26 cellular contexts compared by ENCODE assay signal in the genomic region with DNA sequence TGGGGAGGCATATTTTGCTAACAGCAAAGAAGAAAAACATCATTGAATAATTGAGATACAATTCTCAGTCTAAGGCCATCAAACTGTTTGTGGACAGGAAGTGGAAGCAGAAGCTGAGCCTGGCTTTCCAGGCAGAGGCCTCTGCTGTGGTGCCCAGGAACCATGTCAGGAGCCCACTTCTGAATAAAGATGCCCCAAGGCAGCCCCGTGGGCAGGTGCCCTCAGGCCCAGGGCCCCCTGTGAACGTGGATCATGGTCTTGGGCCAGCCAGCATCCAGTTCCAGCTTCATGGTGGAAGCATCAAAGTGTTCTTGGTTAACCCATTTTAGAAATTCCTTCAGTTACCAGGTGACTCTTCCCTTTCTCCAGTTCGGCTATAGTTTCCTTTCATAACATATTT.
"Had no signal": no experiment of that assay in that cellular context is flagged by ENCODE, and none has a peak within 500 bp of the region (broad histone marks: within the 10 kb centered on the region; RNA-seq: fewer than 3 reads in every experiment).

No MANE protein-coding gene starts in this region.

- H3K4me1 ChIP-seq: lower lobe of right lung, neural progenitor cell, right atrium auricular region, right lobe of liver, tibial nerve, uterus had no signal

- DNase-seq: kidney glomerular epithelial cell; left cardiac atrium; lower lobe of right lung; mammary epithelial cell; mesenchymal stem cell; naive B cell; natural killer cell; nephron progenitor cell; occipital lobe; ovary; right lobe of liver; stimulated activated CD4-positive, alpha-beta T cell treated with anti-CD3 and anti-CD28 coated beads, Interleukin-1b, Interleukin-23, amount 100 ng/mL, for 48 hours; stimulated activated CD4-positive, alpha-beta T cell treated with anti-CD3 and anti-CD28 coated beads, Interleukin-2, amount 100 ng/mL, for 48 hours; stimulated activated CD4-positive, alpha-beta T cell treated with anti-CD3 and anti-CD28 coated beads, Interleukin-4, amount 100 ng/mL, for 4 hours; stimulated activated CD8-positive, alpha-beta memory T cell treated with anti-CD3 and anti-CD28 coated beads, Interleukin-4, amount 100 ng/mL, for 48 hours; stimulated activated naive CD4-positive, alpha-beta T cell treated with Interleukin-2 at 50 U/mL for 16 hours; stimulated activated naive CD8-positive, alpha-beta T cell treated with anti-CD3 and anti-CD28 coated beads, Interleukin-15, amount 100 ng/mL, for 72 hours; substantia nigra; uterus had no signal

- H3K4me3 ChIP-seq: lower lobe of right lung, neural progenitor cell, ovary, right atrium auricular region, right lobe of liver, smooth muscle cell, tibial nerve, uterus had no signal

- H3K27ac ChIP-seq: lower lobe of right lung, neural progenitor cell, neutrophil, ovary, right atrium auricular region, right lobe of liver, tibial nerve, uterus had no signal

- H3K27me3 ChIP-seq: neural progenitor cell, neutrophil, ovary, right atrium auricular region, right lobe of liver, tibial nerve, uterus had no signal

- H3K9me3 ChIP-seq: lower lobe of right lung, neutrophil, ovary, right atrium auricular region, right lobe of liver, uterus had no signal

- ATAC-seq: left cardiac atrium; left lobe of liver; lower lobe of right lung; natural killer cell; right lobe of liver; stimulated activated memory B cell treated with anti-CD40 and anti-IgM and Interleukin-4, amounts not matched to agents 10 μg/mL and 1 μg/mL and 100 μg/mL, for 72 hours; stimulated activated naive CD8-positive, alpha-beta T cell treated with anti-CD3 and anti-CD28 coated beads, Interleukin-15, amount 100 ng/mL, for 72 hours had no signal

- H3K36me3 ChIP-seq: lower lobe of right lung, neural progenitor cell, neutrophil, ovary, right atrium auricular region, right lobe of liver, tibial nerve, uterus had no signal
